In the genomic region with DNA sequence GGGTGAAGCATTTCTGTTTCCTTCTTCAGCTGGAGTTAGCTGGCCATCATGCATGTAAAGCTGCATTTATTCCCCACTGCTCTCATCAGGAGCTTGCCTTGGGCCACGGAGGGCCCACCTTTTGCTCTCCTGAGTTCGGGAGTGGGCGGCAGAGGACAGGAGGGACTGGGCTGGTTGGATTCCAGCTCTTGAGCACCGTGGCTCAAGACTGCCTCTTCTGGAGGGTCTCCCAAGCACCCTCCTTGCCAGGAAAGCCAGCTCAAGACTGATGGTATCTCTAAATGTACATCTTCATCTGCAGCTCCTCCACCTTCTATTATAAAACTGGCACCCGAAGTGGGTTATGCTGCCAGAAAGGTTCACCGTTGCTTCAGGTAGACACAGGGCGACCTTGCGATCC, we compare ENCODE assay signal across 21 cellular contexts.
DNase-seq lines count a peak whose midpoint lies in the region; ATAC-seq and TF ChIP-seq lines count a peak whose summit lies in the region.
"Had no signal": no experiment of that assay in that cellular context is flagged by ENCODE, and none has a peak within 500 bp of the region (broad histone marks: within the 10 kb centered on the region; RNA-seq: fewer than 3 reads in every experiment).

No MANE protein-coding gene starts in this region.

- H3K36me3 ChIP-seq in WERI-Rb-1 (no peaks in the 10 kb centered on the region), hepatocyte (replicated peaks; ENCODE audit: insufficient read depth, low read depth) (no peaks in the 10 kb centered on the region)
- H3K36me3 ChIP-seq: SJCRH30 had no signal

- H3K27me3 ChIP-seq in WERI-Rb-1 (ENCODE audit: insufficient read depth, low read depth, severe bottlenecking) (peaks cover 97% of the 10 kb centered on the region), hepatocyte (peaks cover 55% of the 10 kb centered on the region)
- H3K27me3 ChIP-seq: SJCRH30 had no signal

- no peaks in the 10 kb centered on the region for H4K20me1 ChIP-seq in hepatocyte (ENCODE audit: insufficient read depth, poor library complexity, severe bottlenecking)

- H3K4me1 ChIP-seq in hepatocyte (ENCODE audit: insufficient read depth), result no peaks in the 10 kb centered on the region
- H3K4me1 ChIP-seq: SJCRH30 had no signal

- H3K9me3 ChIP-seq in WERI-Rb-1 (ENCODE audit: severe bottlenecking) (peaks cover 7% of the 10 kb centered on the region), hepatocyte (ENCODE audit: low read depth) (no peaks in the 10 kb centered on the region)
- H3K9me3 ChIP-seq: SJCRH30 had no signal

- H3K4me2 ChIP-seq in hepatocyte, result no peak overlapping the region
- H3K4me2 ChIP-seq: KMS-11 had no signal

- H3K79me2 ChIP-seq in hepatocyte, result no peaks in the 10 kb centered on the region

- H3K27ac ChIP-seq in WERI-Rb-1, result no peak overlapping the region
- no peak overlapping the region for H3K27ac ChIP-seq in hepatocyte
- H3K27ac ChIP-seq: KMS-11 had no signal

- TF ChIP-seq CTCF in WERI-Rb-1 (IDR thresholded peaks at IDR 0.05; ENCODE audit: low read depth, low read length) (0 out of 2 replicates have a peak, but pooled peaks have one; percentile 11), type B pancreatic cell (conservative IDR thresholded peaks at IDR 0.05) (peak; percentile 34), hepatocyte (IDR thresholded peaks at IDR 0.05; ENCODE audit: poor library complexity) (no peak)

- H3K9me3 Mint-ChIP-seq in type B pancreatic cell, result no peaks in the 10 kb centered on the region

- DNase-seq in NCI-H524 (lab: John Stamatoyannopoulos, UW) (peak; percentile 13 to 48), NCI-H524 treated with DMSO at 0.1 percent for 48 hours (lab: John Stamatoyannopoulos, UW) (no peak), WERI-Rb-1 (no peak), iPS-NIHi7 (ENCODE audit: extremely low spot score) (peak; percentile 62), type B pancreatic cell (ENCODE audit: extremely low spot score, unreplicated experiment) (no peak), hepatocyte (ENCODE audit: low spot score) (no peak)
- no peak for DNase-seq in central memory CD4-positive, alpha-beta T cell
- DNase-seq: AML-193, C1 segment of cervical spinal cord, GF-D8, IMR-90, NCI-H1105, NCI-H146, NCI-H2029, NCI-H510A, OCI-M1, SJCRH30, T-cell had no signal

- peaks cover 59% of the 10 kb centered on the region for H3K27me3 Mint-ChIP-seq in type B pancreatic cell

- 74% methylated on average over 8 of the region's 8 CpGs for WGBS in hepatocyte (ENCODE audit: low lambda C conversion rate, missing lambda C conversion rate)

- peaks cover 33% of the 10 kb centered on the region for H3K4me1 Mint-ChIP-seq in type B pancreatic cell (ENCODE audit: unreplicated experiment)
- H3K4me1 Mint-ChIP-seq: T-cell had no signal

- H2AFZ ChIP-seq in hepatocyte, result no peak overlapping the region

- H3K27ac Mint-ChIP-seq in type B pancreatic cell, result no peak overlapping the region
- H3K27ac Mint-ChIP-seq: T-cell had no signal

- ATAC-seq in HG03354 (IDR thresholded peaks at IDR 0.05; ENCODE audit: poor library complexity, severe bottlenecking, unreplicated experiment), result no peak
- ATAC-seq: HCT116, T-cell had no signal

- H3K4me3 ChIP-seq in WERI-Rb-1 (ENCODE audit: low read depth, low read length) (no peak overlapping the region), hepatocyte (no peak overlapping the region)
- H3K4me3 ChIP-seq: SJCRH30 had no signal

- no peak overlapping the region for H3K4me3 Mint-ChIP-seq in type B pancreatic cell
- H3K4me3 Mint-ChIP-seq: T-cell had no signal

- no peaks in the 10 kb centered on the region for H3K36me3 Mint-ChIP-seq in type B pancreatic cell
- H3K36me3 Mint-ChIP-seq: T-cell had no signal

- no peaks in the 10 kb centered on the region for H3K9me2 ChIP-seq in hepatocyte (replicated peaks; ENCODE audit: insufficient read depth)

Comparison
In these comparisons a context has a peak if more than half of its experiments do, and no peak if none do; other contexts are left out.
1. DNase-seq: peak in NCI-H524 (2 of 2) and iPS-NIHi7 (single experiment); none in NCI-H524 treated with DMSO at 0.1 percent for 48 hours (single experiment), WERI-Rb-1 (single experiment), type B pancreatic cell (single experiment), central memory CD4-positive, alpha-beta T cell (single experiment) and hepatocyte (single experiment).